Comparison of ENCODE assay signal across 20 cellular contexts in genomic region chr4:162869157-162869556, GRCh38.
DNase-seq lines count a peak whose midpoint lies in the region; ATAC-seq, FAIRE-seq and TF ChIP-seq lines count a peak whose summit lies in the region.
"Had no signal": no experiment of that assay in that cellular context is flagged by ENCODE, and none has a peak within 500 bp of the region (broad histone marks: within the 10 kb centered on the region; RNA-seq: fewer than 3 reads in every experiment).

No MANE protein-coding gene starts in this region.

- no peak for TF ChIP-seq EP300 in HepG2 (IDR thresholded peaks at IDR 0.05; ENCODE audit: low read depth in 2 of 2, low read length in 2 of 2)
- TF ChIP-seq EP300 in HepG2 (CRISPR knock-in tag; IDR thresholded peaks at IDR 0.05; ENCODE audit: borderline replicate concordance), result no peak

- TF ChIP-seq RAD21 in HepG2 (CRISPR knock-in tag; IDR thresholded peaks at IDR 0.05) (no peak), IMR-90 (IDR thresholded peaks at IDR 0.05; ENCODE audit: low read length) (no peak)

- H2AFZ ChIP-seq in HepG2 (ENCODE audit: low read length) (no peak overlapping the region), IMR-90 (replicated peaks; ENCODE audit: low read length, poor library complexity) (no peak overlapping the region)

- H3K4me3 ChIP-seq in HepG2 (replicated peaks in 1 of 3; ENCODE audit: insufficient read depth in 1 of 3, low read depth in 2 of 3, low read length in 3 of 3), result no peak overlapping the region
- no peak overlapping the region for H3K4me3 ChIP-seq in right lobe of liver
- H3K4me3 ChIP-seq in IMR-90 (ENCODE audit: insufficient read depth, low read depth, low read length), result no peak overlapping the region
- H3K4me3 ChIP-seq: BLaER1 had no signal

- no peak overlapping the region for H4K8ac ChIP-seq in IMR-90 (ENCODE audit: low read depth in 2 of 2, low read length in 2 of 2)

- no peak overlapping the region for H2BK120ac ChIP-seq in IMR-90 (ENCODE audit: low read depth, low read length)

- BruUV-seq in HepG2 (replicated peaks; lab: Mats Ljungman, UMichigan) (no TSS peak), IMR-90 (replicated peaks; lab: Mats Ljungman, UMichigan) (no TSS peak)

- DNase-seq in HepG2 (ENCODE audit: low spot score) (no peak), right lobe of liver (no peak), IMR-90 (no peak), NCI-H748 (lab: John Stamatoyannopoulos, UW; ENCODE audit: unreplicated experiment) (no peak), T-helper 9 cell (no peak)
- DNase-seq: ACHN; BE2C; C1 segment of cervical spinal cord; Caco-2; Calu3; CD4-positive, CD25-positive, alpha-beta regulatory T cell; CD8-positive, alpha-beta T cell; DMS79 treated with DMSO at 0.1 percent for 48 hours; GF-D8 had no signal

- H2BK15ac ChIP-seq in IMR-90 (ENCODE audit: low read depth, low read length), result no peak overlapping the region

- no peak overlapping the region for H2AK5ac ChIP-seq in IMR-90 (ENCODE audit: low read depth, low read length)

- no peaks in the 10 kb centered on the region for H3K79me1 ChIP-seq in IMR-90 (ENCODE audit: low read depth in 1 of 2, low read length in 2 of 2)

- H4K20me1 ChIP-seq in HepG2 (ENCODE audit: insufficient read depth, low read length), result no peaks in the 10 kb centered on the region
- no peaks in the 10 kb centered on the region for H4K20me1 ChIP-seq in IMR-90 (ENCODE audit: insufficient read depth, low read length)
- H4K20me1 ChIP-seq: BLaER1 had no signal

- ATAC-seq in HepG2 (no peak), right lobe of liver (no peak), IMR-90 (ENCODE audit: low read depth) (no peak)
- ATAC-seq: CD8-positive, alpha-beta T cell had no signal

- no peak overlapping the region for H2AK9ac ChIP-seq in IMR-90 (replicated peaks; ENCODE audit: low read depth, low read length, poor library complexity)

- H3K27ac ChIP-seq in HepG2 (ENCODE audit: extremely low read length, insufficient read depth, low read length) (no peak overlapping the region), right lobe of liver (no peak overlapping the region), IMR-90 (ENCODE audit: insufficient read depth, low read length) (no peak overlapping the region)
- H3K27ac ChIP-seq: 22Rv1, BLaER1 had no signal

- in situ Hi-C loops in HepG2 (cut with HindIII; ENCODE audit: extremely low pct_ligation_motif_present, low pct_unique_long_range_greater_than_20kb) (no loop called here), IMR-90 (cut with MboI; ENCODE audit: low sequenced_read_pairs) (no loop called here)

- no peaks in the 10 kb centered on the region for H3K9me1 ChIP-seq in IMR-90 (ENCODE audit: insufficient read depth, low read length)

- H3K4me2 ChIP-seq in HepG2 (ENCODE audit: low read depth, low read length) (no peak overlapping the region), IMR-90 (ENCODE audit: low read depth, low read length) (no peak overlapping the region)
- H3K4me2 ChIP-seq: BLaER1 had no signal

- no peak overlapping the region for H3K4ac ChIP-seq in IMR-90 (ENCODE audit: low read depth, low read length)

- H3K4me1 ChIP-seq in HepG2 (ENCODE audit: insufficient read depth, low read length) (no peaks in the 10 kb centered on the region), right lobe of liver (no peaks in the 10 kb centered on the region), IMR-90 (ENCODE audit: control insufficient read depth, insufficient read depth, low read length) (no peaks in the 10 kb centered on the region)
- H3K4me1 ChIP-seq: BE2C, BLaER1, Caco-2 had no signal

- H3K9ac ChIP-seq in HepG2 (ENCODE audit: insufficient read depth, low read depth, low read length), result no peak overlapping the region
- no peak overlapping the region for H3K9ac ChIP-seq in IMR-90 (ENCODE audit: low read depth, low read length)
- H3K9ac ChIP-seq: BLaER1 had no signal

- H3K9me3 ChIP-seq in HepG2 (ENCODE audit: low read length) (no peaks in the 10 kb centered on the region), right lobe of liver (no peaks in the 10 kb centered on the region), IMR-90 (ENCODE audit: control insufficient read depth, insufficient read depth, low read length) (peaks cover 9% of the 10 kb centered on the region; the same call in 1 of the 2 replicates)
- H3K9me3 ChIP-seq: BE2C, BLaER1, Caco-2 had no signal

- POLR2A ChIA-PET in HepG2 (lab: Yijun Ruan, JAX) (no interaction called here), IMR-90 (lab: Charles Lee; ENCODE audit: unreplicated experiment) (no interaction called here)

- H3K18ac ChIP-seq in IMR-90 (ENCODE audit: low read depth, low read length), result no peak overlapping the region

- H3K56ac ChIP-seq in IMR-90 (ENCODE audit: extremely low read depth, insufficient read depth, low read length), result no peak overlapping the region

- no peaks in the 10 kb centered on the region for H3K79me2 ChIP-seq in HepG2 (ENCODE audit: insufficient read depth, low read length)

- H3K23ac ChIP-seq in IMR-90 (ENCODE audit: low read depth, low read length), result no peak overlapping the region

- H3K14ac ChIP-seq in IMR-90 (replicated peaks; ENCODE audit: low read depth, low read length), result no peak overlapping the region

- no peak overlapping the region for H2BK5ac ChIP-seq in IMR-90 (ENCODE audit: low read depth, low read length, poor library complexity, severe bottlenecking)

- CTCF ChIA-PET in HepG2 (lab: Yijun Ruan, JAX; ENCODE audit: low intra/inter-chr PET ratio, low total read pairs), result no interaction called here
- CTCF ChIA-PET in IMR-90 (lab: Yijun Ruan, JAX), result no interaction called here

- no peak overlapping the region for H4K91ac ChIP-seq in IMR-90 (ENCODE audit: insufficient read depth, low read depth, low read length)

- no peak for TF ChIP-seq CTCF in HepG2 (CRISPR knock-in tag; IDR thresholded peaks at IDR 0.05)
- no peak for TF ChIP-seq CTCF in right lobe of liver (IDR thresholded peaks at IDR 0.05)
- no peak for TF ChIP-seq CTCF in IMR-90 (conservative IDR thresholded peaks at IDR 0.05; ENCODE audit: low read depth, low read length)

- no peak overlapping the region for H2BK20ac ChIP-seq in IMR-90 (ENCODE audit: low read depth, low read length)

- dilution Hi-C loops in IMR-90 (cut with HindIII; ENCODE audit: low sequenced_read_pairs, unreplicated experiment), result no loop called here

- no peak overlapping the region for H4K5ac ChIP-seq in IMR-90 (ENCODE audit: low read depth, low read length)

- H3K27me3 ChIP-seq in HepG2 (ENCODE audit: control insufficient read depth in 1 of 2, insufficient read depth in 2 of 2, low read length in 2 of 2) (no peaks in the 10 kb centered on the region), right lobe of liver (no peaks in the 10 kb centered on the region), IMR-90 (ENCODE audit: control insufficient read depth, insufficient read depth, low read length) (no peaks in the 10 kb centered on the region)
- H3K27me3 ChIP-seq: BE2C, BLaER1 had no signal

- FAIRE-seq in HepG2 (lab: Jason Lieb, UNC), result no peak
- FAIRE-seq: D721Med, G401.6, GM12891, GM19239 had no signal

- intact Hi-C loops in HepG2 (cut with micrococcal nuclease; ENCODE audit: unreplicated experiment) (loop anchor here (5.0 kb wide), 1 partner anchor 222 kb away; no protein-coding TSS in a partner anchor), right lobe of liver (cut with DNase I) (no loop called here), IMR-90 (cut with micrococcal nuclease) (no loop called here)

- TF ChIP-seq POLR2A in HepG2 (IDR thresholded peaks at IDR 0.05; ENCODE audit: insufficient read depth in 1 of 2, low read depth in 2 of 2, low read length in 2 of 2) (no peak), right lobe of liver (IDR thresholded peaks at IDR 0.05) (no peak), IMR-90 (IDR thresholded peaks at IDR 0.05; ENCODE audit: low read depth, low read length) (no peak)

- no peaks in the 10 kb centered on the region for H3K36me3 ChIP-seq in HepG2 (replicated peaks in 1 of 2; ENCODE audit: control insufficient read depth in 1 of 2, insufficient read depth in 2 of 2, low read length in 2 of 2)
- no peaks in the 10 kb centered on the region for H3K36me3 ChIP-seq in right lobe of liver
- H3K36me3 ChIP-seq in IMR-90 (ENCODE audit: control insufficient read depth, insufficient read depth, low read length), result no peaks in the 10 kb centered on the region
- H3K36me3 ChIP-seq: BE2C, BLaER1 had no signal

TF ChIP-seq in HepG2, 621 proteins besides CTCF, POLR2A, EP300 and RAD21 (continues in another document):
- TF ChIP-seq NFE2L2 (IDR thresholded peaks at IDR 0.05; ENCODE audit: low read length) (peak; percentile 72), MAFK (conservative IDR thresholded peaks at IDR 0.05 in 1 of 2, IDR thresholded peaks at IDR 0.05 in 1 of 2; ENCODE audit: low read length in 2 of 2) (0 out of 4 replicates have a peak, but pooled peaks of 1 of the 2 experiments have one; percentile 2), SOX5 (CRISPR knock-in tag; IDR thresholded peaks at IDR 0.05; ENCODE audit: borderline replicate concordance) (no peak)

TF ChIP-seq in IMR-90, 13 proteins besides CTCF, POLR2A, EP300 and RAD21:
- TF ChIP-seq NFE2L2 (IDR thresholded peaks at IDR 0.05; ENCODE audit: low read depth, low read length), result peak; percentile 56
- TF ChIP-seq, protein P1, sequence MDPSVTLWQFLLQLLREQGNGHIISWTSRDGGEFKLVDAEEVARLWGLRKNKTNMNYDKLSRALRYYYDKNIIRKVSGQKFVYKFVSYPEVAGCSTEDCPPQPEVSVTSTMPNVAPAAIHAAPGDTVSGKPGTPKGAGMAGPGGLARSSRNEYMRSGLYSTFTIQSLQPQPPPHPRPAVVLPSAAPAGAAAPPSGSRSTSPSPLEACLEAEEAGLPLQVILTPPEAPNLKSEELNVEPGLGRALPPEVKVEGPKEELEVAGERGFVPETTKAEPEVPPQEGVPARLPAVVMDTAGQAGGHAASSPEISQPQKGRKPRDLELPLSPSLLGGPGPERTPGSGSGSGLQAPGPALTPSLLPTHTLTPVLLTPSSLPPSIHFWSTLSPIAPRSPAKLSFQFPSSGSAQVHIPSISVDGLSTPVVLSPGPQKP (IDR thresholded peaks at IDR 0.05; ENCODE audit: borderline replicate concordance, low read depth, low read length), result no peak
